In genomic region chr6:108608453-108609275, GRCh38 we compare ENCODE assay signal across 10 cellular contexts. TPM values are rescaled to one million over a fixed set of nuclear protein-coding genes. Genes with fewer than 3 reads are reported as not detected.
DNase-seq lines count a peak whose midpoint lies in the region; ATAC-seq and TF ChIP-seq lines count a peak whose summit lies in the region.
"Had no signal": no experiment of that assay in that cellular context is flagged by ENCODE, and none has a peak within 500 bp of the region (broad histone marks: within the 10 kb centered on the region; RNA-seq: fewer than 3 reads in every experiment).

No MANE protein-coding gene starts in this region.

- peaks cover 30% of the 10 kb centered on the region for H3K36me3 Mint-ChIP-seq in nephron progenitor cell (ENCODE audit: low read depth)

- H3K9me3 ChIP-seq in SJCRH30 (replicated peaks) = no peaks in the 10 kb centered on the region
- no peaks in the 10 kb centered on the region for H3K9me3 ChIP-seq in vagina

- TF ChIP-seq POLR2A in vagina (IDR thresholded peaks at IDR 0.05) = no peak

- no peaks in the 10 kb centered on the region for H3K27me3 ChIP-seq in SJCRH30
- no peaks in the 10 kb centered on the region for H3K27me3 ChIP-seq in vagina

- no peak for ATAC-seq in GM21528 (IDR thresholded peaks at IDR 0.05; ENCODE audit: low FRiP score, unreplicated experiment)
- ATAC-seq: natural killer cell treated with Interleukin-12 subunit alpha and Interleukin-12 subunit beta and Interleukin-15 and Interleukin-18, amount 100 ng/mL, for 72 hours had no signal

- no peaks in the 10 kb centered on the region for H3K27me3 Mint-ChIP-seq in nephron progenitor cell (ENCODE audit: low read depth, poor library complexity)
- H3K27me3 Mint-ChIP-seq: natural killer cell treated with Interleukin-12 subunit alpha and Interleukin-12 subunit beta and Interleukin-15 and Interleukin-18, amount 100 ng/mL, for 72 hours had no signal

- H3K9me3 Mint-ChIP-seq in nephron progenitor cell = peaks cover 16% of the 10 kb centered on the region
- H3K9me3 Mint-ChIP-seq: natural killer cell treated with Interleukin-12 subunit alpha and Interleukin-12 subunit beta and Interleukin-15 and Interleukin-18, amount 100 ng/mL, for 72 hours had no signal

- peak overlapping the region; percentile 39 for H3K27ac Mint-ChIP-seq in nephron progenitor cell

- peaks cover 17% of the 10 kb centered on the region for H3K4me1 Mint-ChIP-seq in nephron progenitor cell

- DNase-seq in SJCRH30 = peak; percentile 26 to 57
- peak; percentile 39 for DNase-seq in fibroblast of gingiva (ENCODE audit: low read depth)
- no peak for DNase-seq in nephron progenitor cell
- no peak for DNase-seq in vagina (ENCODE audit: extremely low spot score in 2 of 2)
- no peak for DNase-seq in NCI-H2171 treated with DMSO at 0.1 percent for 48 hours (lab: John Stamatoyannopoulos, UW)
- DNase-seq in activated CD8-positive, alpha-beta memory T cell treated with anti-CD3 and anti-CD28 coated beads, Interleukin-2, amount 50 U/mL, for 4 hours = no peak
- DNase-seq: DMS 273 treated with DMSO at 0.1 percent for 48 hours; stimulated activated CD4-positive, alpha-beta T cell treated with anti-CD3 and anti-CD28 coated beads, Interleukin-2, amount 100 ng/mL, for 48 hours had no signal

- H3K36me3 ChIP-seq in SJCRH30 (no peaks in the 10 kb centered on the region; the same call in 1 of the 2 replicates), vagina (no peaks in the 10 kb centered on the region)

- intact Hi-C loops in vagina (cut with DNase I) = no loop called here

- no peak for TF ChIP-seq CTCF in nephron progenitor cell (IDR thresholded peaks at IDR 0.05)
- no peak for TF ChIP-seq CTCF in vagina (IDR thresholded peaks at IDR 0.05)

- H3K4me1 ChIP-seq in SJCRH30 = peaks cover 13% of the 10 kb centered on the region
- peaks cover 73% of the 10 kb centered on the region for H3K4me1 ChIP-seq in vagina

- H3K4me3 ChIP-seq in SJCRH30 (no peak overlapping the region), vagina (no peak overlapping the region)

- peak overlapping the region; percentile 19; the same call in 1 of the 2 replicates for H3K27ac ChIP-seq in SJCRH30
- H3K27ac ChIP-seq in vagina = peak overlapping the region; percentile 58

- no peak overlapping the region for H3K4me3 Mint-ChIP-seq in nephron progenitor cell
- H3K4me3 Mint-ChIP-seq: natural killer cell treated with Interleukin-12 subunit alpha and Interleukin-12 subunit beta and Interleukin-15 and Interleukin-18, amount 100 ng/mL, for 72 hours had no signal

RNA-seq across cellular contexts. Expression of gene FOXO3, which starts 47.9 kb away (rescaled TPM):
- total RNA-seq in SJCRH30 (2014; rRNA removed; shearing (Covaris generic)) = 35.0 and 35.7 TPM in 2 replicates
- 110 TPM for total RNA-seq in vagina

Comparison
In these comparisons a context has a peak if more than half of its experiments do, and no peak if none do; other contexts are left out.
1. DNase-seq: peak in SJCRH30 (2 of 2) and fibroblast of gingiva (single experiment); none in nephron progenitor cell (single experiment), vagina (0 of 2), NCI-H2171 treated with DMSO at 0.1 percent for 48 hours (single experiment) and activated CD8-positive, alpha-beta memory T cell treated with anti-CD3 and anti-CD28 coated beads, Interleukin-2, amount 50 U/mL, for 4 hours (single experiment).